Comparison of ENCODE assay signal across 2 cellular contexts in genomic region chr1:236081546-236082227, GRCh38.
A peak's percentile ranks its signal among the peaks of the same experiment; 100 is the strongest.
TF ChIP-seq lines count a peak whose summit lies in the region.

No MANE protein-coding gene starts in this region.

TF ChIP-seq in HEK293, 187 proteins besides CTCF, POLR2A, EP300 and RAD21 (continued from another document):
- TF ChIP-seq PRDM10 (tag by site-specific recombination; IDR thresholded peaks at IDR 0.05) (peak; percentile 17; the same call in 1 of the 2 replicates), OVOL3 (tag by site-specific recombination; IDR thresholded peaks at IDR 0.05) (no peak)

TF ChIP-seq in K562, 482 proteins besides CTCF, POLR2A, EP300 and RAD21 (continued from another document):
- no peak for TF ChIP-seq CEBPZ (IDR thresholded peaks at IDR 0.05; ENCODE audit: borderline replicate concordance, low read depth, low read length)
- no peak for TF ChIP-seq NR2F6 (CRISPR knock-in tag; IDR thresholded peaks at IDR 0.05)
